In genomic region chr13:107860284-107860683, GRCh38 we compare ENCODE assay signal across 5 cellular contexts.
"Had no signal": no experiment of that assay in that cellular context is flagged by ENCODE, and none has a peak within 500 bp of the region (broad histone marks: within the 10 kb centered on the region; RNA-seq: fewer than 3 reads in every experiment).

No MANE protein-coding gene starts in this region.

- H3K4me2 ChIP-seq: GM23338 had no signal

- H3K4me3 ChIP-seq: GM23338 had no signal

- DNase-seq: H9, HCEC 1CT, IMR-90, KBM-7 had no signal
